Comparison of ENCODE assay signal across 8 cellular contexts in genomic region chr12:62603811-62604098, GRCh38.
DNase-seq lines count a peak whose midpoint lies in the region; ATAC-seq and TF ChIP-seq lines count a peak whose summit lies in the region.

No MANE protein-coding gene starts in this region.

- no peak for ATAC-seq in naive thymus-derived CD8-positive, alpha-beta T cell
- no peak for ATAC-seq in GM21723 (IDR thresholded peaks at IDR 0.05; ENCODE audit: unreplicated experiment)

- no peaks in the 10 kb centered on the region for H3K27me3 Mint-ChIP-seq in naive thymus-derived CD8-positive, alpha-beta T cell

- H3K9me3 Mint-ChIP-seq in naive thymus-derived CD8-positive, alpha-beta T cell: no peaks in the 10 kb centered on the region

- CTCF ChIA-PET in AG04450 (lab: Charles Lee): interaction anchor here (0.6 to 6.5 kb wide), 7 partner anchors 15 to 240 kb away, joined by 3 to 72 read pairs (median 3); no protein-coding TSS in a partner anchor

- H3K4me3 ChIP-seq in AG04450 (ENCODE audit: low read depth, low read length) (peak overlapping the region; percentile 91), LNCaP clone FGC (ENCODE audit: low read depth, low read length) (peak overlapping the region; percentile 71), coronary artery (peak overlapping the region; percentile 88)

- peaks cover 7 to 41% (median 28%) of the 10 kb centered on the region in 4 donors for H3K4me1 Mint-ChIP-seq in naive thymus-derived CD8-positive, alpha-beta T cell

- H3K4me3 Mint-ChIP-seq in naive thymus-derived CD8-positive, alpha-beta T cell: peak overlapping the region; percentile 83 to 98 (median 95)

- H3K27ac Mint-ChIP-seq in naive thymus-derived CD8-positive, alpha-beta T cell: peak overlapping the region; percentile 82 to 100 (median 98)

- DNase-seq in AG04450 (ENCODE audit: low read depth, low spot score) (no peak), LNCaP clone FGC (ENCODE audit: low read depth) (no peak), coronary artery (ENCODE audit: low spot score) (no peak), iPS-NIHi11 (ENCODE audit: low spot score) (no peak), COLO668 (lab: John Stamatoyannopoulos, UW; ENCODE audit: unreplicated experiment) (no peak)
- no peak for DNase-seq in naive thymus-derived CD8-positive, alpha-beta T cell
- DNase-seq in activated CD4-positive, CD25-positive, alpha-beta regulatory T cell treated with anti-CD3 and anti-CD28 coated beads, Interleukin-2, amount 50 U/mL, for 72 hours: no peak

- POLR2A ChIA-PET in AG04450 (lab: Yijun Ruan, JAX): interaction anchor here (0.6 to 2.1 kb wide), 15 partner anchors 22 to 196 kb away, joined by 3 to 18 read pairs (median 5); partner anchors contain the start of gene MON2
- POLR2A ChIA-PET in naive thymus-derived CD8-positive, alpha-beta T cell (lab: Charles Lee): interaction anchor here (0.6 to 2.5 kb wide), 12 partner anchors 9 to 1784 kb away, joined by 3 to 21 read pairs (median 4); partner anchors contain the start of genes MON2 and USP15

- no peaks in the 10 kb centered on the region for H3K27me3 ChIP-seq in AG04450 (ENCODE audit: control insufficient read depth, insufficient read depth, low read length)

- H3K27ac ChIP-seq in AG04450 (ENCODE audit: low read depth, low read length) (peak overlapping the region; percentile 100), coronary artery (peak overlapping the region; percentile 98 to 99)

- H3K9me3 ChIP-seq in AG04450 (ENCODE audit: control insufficient read depth, insufficient read depth, low read length): no peaks in the 10 kb centered on the region

- TF ChIP-seq CTCF in AG04450 (IDR thresholded peaks at IDR 0.05; ENCODE audit: low read depth, low read length): no peak
- TF ChIP-seq CTCF in LNCaP clone FGC (IDR thresholded peaks at IDR 0.05; ENCODE audit: control insufficient read depth, extremely low read depth, insufficient read depth): no peak
- no peak for TF ChIP-seq CTCF in coronary artery (IDR thresholded peaks at IDR 0.05)

- no peaks in the 10 kb centered on the region for H3K36me3 Mint-ChIP-seq in naive thymus-derived CD8-positive, alpha-beta T cell
